In the genomic region with DNA sequence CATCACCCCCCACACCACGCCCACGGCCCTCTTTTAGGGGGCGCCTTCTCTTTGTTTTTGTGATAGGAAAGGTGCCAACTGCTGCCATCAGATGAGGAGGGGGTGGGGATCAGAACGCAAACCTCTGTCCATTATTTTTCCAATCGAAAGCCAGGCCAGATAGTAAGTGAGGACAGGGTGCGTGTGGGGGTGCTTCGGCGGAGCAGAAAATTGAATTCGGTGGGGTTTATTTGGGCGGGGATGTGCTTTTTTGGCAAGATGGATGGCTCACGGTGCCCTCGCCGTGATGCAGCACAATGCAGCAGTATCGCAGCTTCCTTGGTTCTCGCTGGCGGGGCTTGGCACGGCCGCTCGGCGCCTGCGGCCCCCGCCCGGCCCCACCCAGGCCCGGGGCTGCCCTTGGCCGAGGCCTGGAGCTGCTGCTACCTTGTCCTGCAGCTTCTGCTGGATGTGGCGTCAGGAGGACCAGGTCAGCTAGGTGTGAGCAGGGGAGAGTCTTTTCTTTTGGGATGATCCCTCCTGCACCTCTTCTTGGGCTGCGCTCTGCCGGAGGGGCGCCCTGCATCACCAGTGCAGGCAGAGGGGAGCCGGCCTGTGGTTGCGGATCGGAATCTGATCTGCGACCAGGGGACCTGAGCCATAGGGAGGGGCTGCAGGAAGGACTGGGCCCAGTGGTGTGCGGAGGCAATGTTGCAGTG, we compare ENCODE assay signal across 8 cellular contexts. TPM values are rescaled to one million over a fixed set of nuclear protein-coding genes. Genes with fewer than 3 reads are reported as not detected.
DNase-seq lines count a peak whose midpoint lies in the region; ATAC-seq and TF ChIP-seq lines count a peak whose summit lies in the region.

No MANE protein-coding gene starts in this region.

- H3K36me3 ChIP-seq in gastrocnemius medialis: no peaks in the 10 kb centered on the region

- no peak for TF ChIP-seq CTCF in gastrocnemius medialis (IDR thresholded peaks at IDR 0.05 in 4 of 5, conservative IDR thresholded peaks at IDR 0.05 in 1 of 5)

- intact Hi-C loops in gastrocnemius medialis (cut with DNase I; ENCODE audit: low total_unique reads): loop anchor here (2.0 to 10.0 kb wide), 4 partner anchors 25 to 490 kb away; a partner anchor contains a TSS

- no peaks in the 10 kb centered on the region for H3K27me3 ChIP-seq in gastrocnemius medialis

- no peaks in the 10 kb centered on the region for H3K9me3 ChIP-seq in gastrocnemius medialis

- CTCF ChIA-PET in activated CD4-positive, alpha-beta T cell treated with anti-CD3 and anti-CD28 coated beads, Interleukin-2, amount 10 ng/mL, durations not matched to agents 7 days and 5 days (lab: Charles Lee): interaction anchor here (0.5 kb wide), 1 partner anchor 700 kb away, joined by 3 read pairs; no protein-coding TSS in a partner anchor

- no peaks in the 10 kb centered on the region for H3K36me3 Mint-ChIP-seq in activated CD4-positive, alpha-beta T cell treated with anti-CD3 and anti-CD28 coated beads, Interleukin-2, amount 10 ng/mL, durations not matched to agents 7 days and 5 days (ENCODE audit: low read depth)

- H3K27ac Mint-ChIP-seq in activated CD4-positive, alpha-beta T cell treated with anti-CD3 and anti-CD28 coated beads, Interleukin-2, amount 10 ng/mL, durations not matched to agents 7 days and 5 days: no peak overlapping the region

- H3K9me3 Mint-ChIP-seq in activated CD4-positive, alpha-beta T cell treated with anti-CD3 and anti-CD28 coated beads, Interleukin-2, amount 10 ng/mL, durations not matched to agents 7 days and 5 days: no peaks in the 10 kb centered on the region

- H3K4me3 Mint-ChIP-seq in activated CD4-positive, alpha-beta T cell treated with anti-CD3 and anti-CD28 coated beads, Interleukin-2, amount 10 ng/mL, durations not matched to agents 7 days and 5 days: peak overlapping the region; percentile 78

- in situ Hi-C loops in gastrocnemius medialis (cut with MboI; ENCODE audit: low sequenced_read_pairs in 4 of 4): no loop called here

- DNase-seq in activated CD4-positive, alpha-beta T cell treated with anti-CD3 and anti-CD28 coated beads, Interleukin-2, amount 10 ng/mL, durations not matched to agents 7 days and 5 days: no peak
- no peak for DNase-seq in activated CD4-positive, alpha-beta T cell treated with anti-CD3 and anti-CD28 coated beads, Interleukin-2, amount 50 U/mL, for 4 hours
- DNase-seq in NCI-H510A (lab: John Stamatoyannopoulos, UW) (peak; percentile 8), hypothalamus (lab: John Stamatoyannopoulos, UW) (peak in 35 of 51 donors; percentile 18 to 89 (median 51)), gastrocnemius medialis (no peak), NCI-H1048 (lab: John Stamatoyannopoulos, UW) (no peak)

- POLR2A ChIA-PET in activated CD4-positive, alpha-beta T cell treated with anti-CD3 and anti-CD28 coated beads, Interleukin-2, amount 10 ng/mL, durations not matched to agents 7 days and 5 days (lab: Charles Lee): no interaction called here

- peaks cover 44 to 53% of the 10 kb centered on the region in 2 donors for H3K4me1 ChIP-seq in gastrocnemius medialis

- H3K4me1 Mint-ChIP-seq in activated CD4-positive, alpha-beta T cell treated with anti-CD3 and anti-CD28 coated beads, Interleukin-2, amount 10 ng/mL, durations not matched to agents 7 days and 5 days: peaks cover 14% of the 10 kb centered on the region

- TF ChIP-seq POLR2A in gastrocnemius medialis (IDR thresholded peaks at IDR 0.05): no peak

- peaks cover 60% of the 10 kb centered on the region for H3K27me3 Mint-ChIP-seq in activated CD4-positive, alpha-beta T cell treated with anti-CD3 and anti-CD28 coated beads, Interleukin-2, amount 10 ng/mL, durations not matched to agents 7 days and 5 days

- H3K27ac ChIP-seq in angular gyrus (ENCODE audit: low read depth, low read length) (peak overlapping the region; percentile 94), gastrocnemius medialis (peak overlapping the region; percentile 89 to 94 (median 91))

- peak; percentile 21 for ATAC-seq in gastrocnemius medialis
- ATAC-seq in GM19397 (IDR thresholded peaks at IDR 0.05; ENCODE audit: unreplicated experiment): no peak

- peak overlapping the region; percentile 68 to 86 (median 81) for H3K4me3 ChIP-seq in gastrocnemius medialis

RNA-seq across cellular contexts. Expression of a gene that starts 1.3 kb away (rescaled TPM):
- total RNA-seq in activated CD4-positive, alpha-beta T cell treated with anti-CD3 and anti-CD28 coated beads, Interleukin-2, amount 10 ng/mL, durations not matched to agents 7 days and 5 days: 100 to 1,000 TPM; 171 to 184 TPM
- 100 to 1,000 TPM; 107 to 191 (median 119) TPM for total RNA-seq in gastrocnemius medialis

Comparison
In these comparisons a context has a peak if more than half of its experiments do, and no peak if none do; other contexts are left out.
1. DNase-seq: peak in NCI-H510A (single experiment) and hypothalamus (35 of 51); none in activated CD4-positive, alpha-beta T cell treated with anti-CD3 and anti-CD28 coated beads, Interleukin-2, amount 10 ng/mL, durations not matched to agents 7 days and 5 days (single experiment), activated CD4-positive, alpha-beta T cell treated with anti-CD3 and anti-CD28 coated beads, Interleukin-2, amount 50 U/mL, for 4 hours (0 of 2), gastrocnemius medialis (0 of 2) and NCI-H1048 (single experiment).